In genomic region chr18:8520266-8520665, GRCh38 we compare ENCODE assay signal across 34 cellular contexts.
"Had no signal": no experiment of that assay in that cellular context is flagged by ENCODE, and none has a peak within 500 bp of the region (broad histone marks: within the 10 kb centered on the region; RNA-seq: fewer than 3 reads in every experiment).

No MANE protein-coding gene starts in this region.

- H3K4me1 ChIP-seq: adrenal gland, body of pancreas, breast epithelium had no signal

- H3K9me3 ChIP-seq: adrenal gland had no signal

- DNase-seq: activated B cell treated with CpG ODN at 0.5 μM for 24 hours; activated CD4-positive, alpha-beta memory T cell treated with anti-CD3 and anti-CD28 coated beads for 36 hours; activated CD4-positive, alpha-beta T cell treated with anti-CD3 and anti-CD28 coated beads for 4 hours; activated CD4-positive, alpha-beta T cell treated with anti-CD3 and anti-CD28 coated beads, Interleukin-2, amount 10 ng/mL, durations not matched to agents 24 days and 14 days; activated CD4-positive, alpha-beta T cell treated with anti-CD3 and anti-CD28 coated beads, Interleukin-2, amount 50 U/mL, for 1 hour; activated CD4-positive, alpha-beta T cell treated with anti-CD3 and anti-CD28 coated beads, Interleukin-2, amount 50 U/mL, for 4 hours; activated CD4-positive, CD25-positive, alpha-beta regulatory T cell treated with anti-CD3 and anti-CD28 coated beads, Interleukin-2, amount 50 U/mL, for 72 hours; activated CD8-positive, alpha-beta memory T cell treated with anti-CD3 and anti-CD28 coated beads, Interleukin-2, amount 50 U/mL, for 4 hours; activated CD8-positive, alpha-beta T cell treated with anti-CD3 and anti-CD28 coated beads for 36 hours; activated effector memory CD4-positive, alpha-beta T cell treated with anti-CD3 and anti-CD28 coated beads, Interleukin-2, amount 50 U/mL, for 16 hours; activated gamma-delta T cell treated with Interleukin-2 at 50 U/mL for 16 hours; activated naive CD4-positive, alpha-beta T cell; activated naive CD4-positive, alpha-beta T cell treated with anti-CD3 and anti-CD28 coated beads for 36 hours; activated naive CD4-positive, alpha-beta T cell treated with anti-CD3 and anti-CD28 coated beads, Interleukin-2, amount 50 U/mL, for 16 hours; activated naive CD8-positive, alpha-beta T cell treated with anti-CD3 and anti-CD28 coated beads for 36 hours; activated T-cell treated with anti-CD3 and anti-CD28 coated beads for 4 hours; activated T-cell treated with anti-CD3 and anti-CD28 coated beads, Interleukin-2, amount 50 U/mL, for 1 hour; activated T-cell treated with anti-CD3 and anti-CD28 coated beads, Interleukin-2, amount 50 U/mL, for 4 hours; activated T-cell treated with anti-CD3 and anti-CD28 coated beads, Interleukin-2, amount 50 U/mL, for 72 hours; adrenal gland; amniotic stem cell; aorta; body of pancreas; brain microvascular endothelial cell; caudate nucleus; cerebellar nuclear complex; T-helper 1 cell; T-helper 2 cell; T-helper 9 cell had no signal

- H3K27me3 ChIP-seq: adrenal gland, body of pancreas, brain microvascular endothelial cell, breast epithelium, cardiac muscle cell had no signal

- FAIRE-seq: astrocyte, TTC549 had no signal

- H3K36me3 ChIP-seq: adrenal gland, brain microvascular endothelial cell, breast epithelium, cardiac muscle cell had no signal

- H3K27ac ChIP-seq: adrenal gland, body of pancreas, brain microvascular endothelial cell, breast epithelium, cardiac muscle cell, VCaP had no signal

- H3K4me3 ChIP-seq: adrenal gland, body of pancreas, breast epithelium, cardiac muscle cell had no signal
